In the genomic region with DNA sequence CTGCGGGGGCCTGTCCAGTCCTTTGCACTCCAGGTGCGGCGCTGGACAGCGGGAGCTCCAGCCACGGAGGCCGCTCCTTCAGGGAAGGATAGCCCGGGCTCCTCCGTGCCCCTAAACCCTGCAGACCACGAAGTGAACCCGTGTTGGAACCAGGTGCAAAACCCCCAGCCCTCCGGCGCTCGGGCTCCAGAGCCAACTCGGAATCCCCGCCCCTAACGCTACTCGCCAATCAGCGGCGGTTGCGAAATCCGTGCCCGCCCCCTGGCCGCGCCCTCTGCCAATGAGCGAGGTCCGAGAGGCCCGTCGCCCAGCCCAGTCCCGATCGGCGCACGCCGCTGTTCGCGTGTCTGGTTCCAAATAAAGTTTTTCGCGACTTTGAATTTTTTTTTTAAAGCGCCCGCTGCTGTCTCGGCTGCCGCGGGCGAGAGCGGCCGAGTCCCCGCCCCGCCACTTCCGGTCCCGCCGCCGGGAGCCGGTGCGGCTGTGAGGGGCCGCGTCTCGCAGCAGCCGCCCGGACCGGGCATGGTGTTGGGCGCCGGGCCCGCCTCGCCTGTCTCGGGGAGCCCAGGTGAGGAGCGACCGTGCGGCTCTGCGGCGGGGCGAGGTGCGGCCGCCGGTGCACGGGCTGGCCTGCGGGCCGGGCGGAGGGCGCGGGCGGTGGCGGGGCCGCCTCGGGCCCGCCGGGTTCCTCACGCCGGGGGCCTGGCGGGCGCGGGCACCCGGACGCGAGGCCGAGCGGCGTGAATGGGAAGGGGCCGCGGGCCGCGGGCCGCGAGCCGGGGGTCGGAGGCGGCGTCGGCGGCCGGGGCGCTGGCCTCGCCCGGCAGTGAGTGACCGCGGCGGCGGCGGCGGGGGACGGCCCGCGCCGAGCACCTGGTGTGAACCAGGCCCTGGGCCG, we compare ENCODE assay signal across 7 cellular contexts.
DNase-seq lines count a peak whose midpoint lies in the region; ATAC-seq, FAIRE-seq and TF ChIP-seq lines count a peak whose summit lies in the region.

A gene with protein sequence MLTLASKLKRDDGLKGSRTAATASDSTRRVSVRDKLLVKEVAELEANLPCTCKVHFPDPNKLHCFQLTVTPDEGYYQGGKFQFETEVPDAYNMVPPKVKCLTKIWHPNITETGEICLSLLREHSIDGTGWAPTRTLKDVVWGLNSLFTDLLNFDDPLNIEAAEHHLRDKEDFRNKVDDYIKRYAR (plus strand): TSS at position 450 of the 898 bp plus-strand sequence. CDS start 6,094 bp downstream, outside the sequence.

- ATAC-seq in HG02973 (IDR thresholded peaks at IDR 0.05; ENCODE audit: unreplicated experiment): peak; percentile 96

- DNase-seq in GM18507 (ENCODE audit: extremely low spot score, insufficient read length, low read depth): peak; percentile 99
- DNase-seq in NCI-H2029 (lab: John Stamatoyannopoulos, UW): peak; percentile 94
- peak; percentile 94 for DNase-seq in T1000 (lab: John Stamatoyannopoulos, UW)
- peak; percentile 98 for DNase-seq in astrocyte of the hippocampus (ENCODE audit: low read depth, low spot score)
- peak; percentile 94 to 96 for DNase-seq in hippocampal formation (lab: John Stamatoyannopoulos, UW)
- DNase-seq in retinal pigment epithelial cell (ENCODE audit: low read depth): peak; percentile 79

- H3K4me3 ChIP-seq in retinal pigment epithelial cell (ENCODE audit: low read length): peak within 1 kb of the TSS; percentile 82

- FAIRE-seq in GM18507 (lab: Jason Lieb, UNC): peak; percentile 90

- peak; percentile 3 for TF ChIP-seq CTCF in retinal pigment epithelial cell (conservative IDR thresholded peaks at IDR 0.05; ENCODE audit: low read depth, low read length)

Comparison
In these comparisons a context has a peak if more than half of its experiments do, and no peak if none do; other contexts are left out.
1. Peak in every context shown above with its lines: DNase-seq, ATAC-seq and H3K4me3 ChIP-seq.